Comparison of ENCODE assay signal across 29 cellular contexts in genomic region chrX:37441377-37441776, GRCh38.
"Had no signal": no experiment of that assay in that cellular context is flagged by ENCODE, and none has a peak within 500 bp of the region (broad histone marks: within the 10 kb centered on the region; RNA-seq: fewer than 3 reads in every experiment).

No MANE protein-coding gene starts in this region.

- H3K9me3 ChIP-seq: stomach, suprapubic skin, testis, thoracic aorta, thyroid gland, tibial artery, tibial nerve, transverse colon, upper lobe of left lung, upper lobe of right lung, uterus, vagina had no signal

- FAIRE-seq: urothelium cell line had no signal

- H3K4me3 Mint-ChIP-seq: stimulated activated effector memory CD8-positive, alpha-beta T cell treated with anti-CD3 and anti-CD28 coated beads, Interleukin-12 subunit alpha, Interleukin-12 subunit beta, amount 100 ng/mL, for 72 hours; stimulated activated memory B cell treated with anti-CD40 and anti-IgM and Interleukin-4, amounts not matched to agents 10 μg/mL and 1 μg/mL and 100 μg/mL, for 72 hours; stimulated activated naive B cell treated with anti-CD40 and anti-IgM and Interleukin-4, amounts not matched to agents 10 μg/mL and 1 μg/mL and 100 μg/mL, for 72 hours; stimulated activated naive CD8-positive, alpha-beta T cell treated with anti-CD3 and anti-CD28 coated beads, Interleukin-15, amount 100 ng/mL, for 72 hours; stimulated activated naive CD8-positive, alpha-beta T cell treated with anti-CD3 and anti-CD28 coated beads, Interleukin-15, Interleukin-2, amounts not matched to agents 100 ng/mL and 50 ng/mL, for 24 hours; type B pancreatic cell had no signal

- H3K4me1 ChIP-seq: stomach, suprapubic skin, testis, thyroid gland, tibial artery, tibial nerve, transverse colon, upper lobe of left lung, upper lobe of right lung, uterus, vagina had no signal

- H3K27me3 ChIP-seq: stomach, suprapubic skin, testis, thyroid gland, tibial artery, tibial nerve, transverse colon, upper lobe of left lung, upper lobe of right lung, uterus, vagina had no signal

- H3K36me3 Mint-ChIP-seq: stimulated activated effector memory CD8-positive, alpha-beta T cell treated with anti-CD3 and anti-CD28 coated beads, Interleukin-12 subunit alpha, Interleukin-12 subunit beta, amount 100 ng/mL, for 72 hours; stimulated activated memory B cell treated with anti-CD40 and anti-IgM and Interleukin-4, amounts not matched to agents 10 μg/mL and 1 μg/mL and 100 μg/mL, for 72 hours; stimulated activated naive B cell treated with anti-CD40 and anti-IgM and Interleukin-4, amounts not matched to agents 10 μg/mL and 1 μg/mL and 100 μg/mL, for 72 hours had no signal

- H3K27ac ChIP-seq: stomach, suprapubic skin, testis, thoracic aorta, thyroid gland, tibial artery, tibial nerve, transverse colon, upper lobe of left lung, upper lobe of right lung, uterus, vagina had no signal

- H3K4me1 Mint-ChIP-seq: stimulated activated effector memory CD8-positive, alpha-beta T cell treated with anti-CD3 and anti-CD28 coated beads, Interleukin-12 subunit alpha, Interleukin-12 subunit beta, amount 100 ng/mL, for 72 hours; stimulated activated memory B cell treated with anti-CD40 and anti-IgM and Interleukin-4, amounts not matched to agents 10 μg/mL and 1 μg/mL and 100 μg/mL, for 72 hours; stimulated activated naive B cell treated with anti-CD40 and anti-IgM and Interleukin-4, amounts not matched to agents 10 μg/mL and 1 μg/mL and 100 μg/mL, for 72 hours; stimulated activated naive CD8-positive, alpha-beta T cell treated with anti-CD3 and anti-CD28 coated beads, Interleukin-15, amount 100 ng/mL, for 72 hours had no signal

- H3K36me3 ChIP-seq: suprapubic skin, thoracic aorta, thyroid gland, tibial artery, transverse colon, upper lobe of left lung, upper lobe of right lung, uterus, vagina had no signal

- H3K9me3 Mint-ChIP-seq: stimulated activated effector memory CD8-positive, alpha-beta T cell treated with anti-CD3 and anti-CD28 coated beads, Interleukin-12 subunit alpha, Interleukin-12 subunit beta, amount 100 ng/mL, for 72 hours; stimulated activated memory B cell treated with anti-CD40 and anti-IgM and Interleukin-4, amounts not matched to agents 10 μg/mL and 1 μg/mL and 100 μg/mL, for 72 hours; stimulated activated naive B cell treated with anti-CD40 and anti-IgM and Interleukin-4, amounts not matched to agents 10 μg/mL and 1 μg/mL and 100 μg/mL, for 72 hours; stimulated activated naive CD8-positive, alpha-beta T cell treated with anti-CD3 and anti-CD28 coated beads, Interleukin-15, amount 100 ng/mL, for 72 hours; stimulated activated naive CD8-positive, alpha-beta T cell treated with anti-CD3 and anti-CD28 coated beads, Interleukin-15, Interleukin-2, amounts not matched to agents 100 ng/mL and 50 ng/mL, for 24 hours; type B pancreatic cell had no signal

- DNase-seq: stimulated activated CD4-positive, alpha-beta T cell treated with anti-CD3 and anti-CD28 coated beads, Interleukin-2, amount 100 ng/mL, for 48 hours; stimulated activated CD4-positive, alpha-beta T cell treated with anti-CD3 and anti-CD28 coated beads, Interleukin-4, amount 100 ng/mL, for 1 hour; stimulated activated CD4-positive, alpha-beta T cell treated with anti-CD3 and anti-CD28 coated beads, Interleukin-4, amount 100 ng/mL, for 24 hours; stimulated activated CD4-positive, alpha-beta T cell treated with anti-CD3 and anti-CD28 coated beads, Interleukin-4, amount 100 ng/mL, for 4 hours; stimulated activated CD8-positive, alpha-beta memory T cell treated with anti-CD3 and anti-CD28 coated beads, Interleukin-4, amount 100 ng/mL, for 48 hours; stimulated activated naive B cell treated with anti-CD40 and anti-IgM and Interleukin-4, amounts not matched to agents 10 μg/mL and 1 μg/mL and 100 μg/mL, for 72 hours; stimulated activated naive CD4-positive, alpha-beta T cell; stimulated activated naive CD4-positive, alpha-beta T cell treated with Interleukin-2 at 50 U/mL for 16 hours; stimulated activated naive CD8-positive, alpha-beta T cell treated with anti-CD3 and anti-CD28 coated beads, Interleukin-15, amount 100 ng/mL, for 72 hours; stimulated activated naive CD8-positive, alpha-beta T cell treated with anti-CD3 and anti-CD28 coated beads, Interleukin-15, Interleukin-2, amounts not matched to agents 100 U/mL and 50 U/mL, for 24 hours; stomach; substantia nigra; testis; thyroid gland; tibial artery; transverse colon; trophoblast cell; upper lobe of right lung; uterus had no signal

- H3K27ac Mint-ChIP-seq: stimulated activated effector memory CD8-positive, alpha-beta T cell treated with anti-CD3 and anti-CD28 coated beads, Interleukin-12 subunit alpha, Interleukin-12 subunit beta, amount 100 ng/mL, for 72 hours; stimulated activated memory B cell treated with anti-CD40 and anti-IgM and Interleukin-4, amounts not matched to agents 10 μg/mL and 1 μg/mL and 100 μg/mL, for 72 hours; stimulated activated naive B cell treated with anti-CD40 and anti-IgM and Interleukin-4, amounts not matched to agents 10 μg/mL and 1 μg/mL and 100 μg/mL, for 72 hours; stimulated activated naive CD8-positive, alpha-beta T cell treated with anti-CD3 and anti-CD28 coated beads, Interleukin-15, amount 100 ng/mL, for 72 hours; stimulated activated naive CD8-positive, alpha-beta T cell treated with anti-CD3 and anti-CD28 coated beads, Interleukin-15, Interleukin-2, amounts not matched to agents 100 ng/mL and 50 ng/mL, for 24 hours; type B pancreatic cell had no signal

- ATAC-seq: stimulated activated effector memory CD8-positive, alpha-beta T cell treated with anti-CD3 and anti-CD28 coated beads, Interleukin-12 subunit alpha, Interleukin-12 subunit beta, amount 100 ng/mL, for 72 hours; stimulated activated memory B cell treated with anti-CD40 and anti-IgM and Interleukin-4, amounts not matched to agents 10 μg/mL and 1 μg/mL and 100 μg/mL, for 72 hours; stimulated activated naive B cell treated with anti-CD40 and anti-IgM and Interleukin-4, amounts not matched to agents 10 μg/mL and 1 μg/mL and 100 μg/mL, for 72 hours; stimulated activated naive CD8-positive, alpha-beta T cell treated with anti-CD3 and anti-CD28 coated beads, Interleukin-15, amount 100 ng/mL, for 72 hours; stimulated activated naive CD8-positive, alpha-beta T cell treated with anti-CD3 and anti-CD28 coated beads, Interleukin-15, Interleukin-2, amounts not matched to agents 100 U/mL and 50 U/mL, for 24 hours; upper lobe of right lung had no signal

- H3K27me3 Mint-ChIP-seq: stimulated activated memory B cell treated with anti-CD40 and anti-IgM and Interleukin-4, amounts not matched to agents 10 μg/mL and 1 μg/mL and 100 μg/mL, for 72 hours; stimulated activated naive CD8-positive, alpha-beta T cell treated with anti-CD3 and anti-CD28 coated beads, Interleukin-15, amount 100 ng/mL, for 72 hours; stimulated activated naive CD8-positive, alpha-beta T cell treated with anti-CD3 and anti-CD28 coated beads, Interleukin-15, Interleukin-2, amounts not matched to agents 100 ng/mL and 50 ng/mL, for 24 hours; type B pancreatic cell had no signal

- H3K4me3 ChIP-seq: stomach, suprapubic skin, testis, thoracic aorta, thyroid gland, tibial artery, tibial nerve, transverse colon, upper lobe of left lung, upper lobe of right lung, uterus, vagina had no signal
